11 cellular contexts compared by ENCODE assay signal in the genomic region with DNA sequence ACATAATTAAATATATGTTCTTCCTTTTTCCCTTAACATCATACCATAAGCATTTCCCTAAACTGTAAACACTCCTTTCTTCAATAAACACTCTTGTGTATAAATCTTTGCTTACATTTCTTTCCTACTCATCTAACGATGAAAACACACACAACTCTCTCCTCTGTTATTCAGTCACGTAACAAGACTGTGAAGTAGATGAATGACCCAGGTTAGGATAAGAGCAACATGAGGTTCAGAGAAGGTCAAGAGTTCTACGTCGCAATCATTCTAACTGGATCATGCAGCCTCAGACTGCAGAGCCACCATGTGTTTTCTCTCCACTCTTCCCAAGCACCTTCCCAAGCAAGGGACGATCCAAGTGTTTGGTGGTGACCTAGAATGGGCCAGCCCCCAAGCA.
"Had no signal": no experiment of that assay in that cellular context is flagged by ENCODE, and none has a peak within 500 bp of the region (broad histone marks: within the 10 kb centered on the region; RNA-seq: fewer than 3 reads in every experiment).

No MANE protein-coding gene starts in this region.

- H3K9me3 Mint-ChIP-seq: HFFc6 had no signal

- H2AFZ ChIP-seq: GM23338 had no signal

- ATAC-seq: GM23338, HCT116, HepG2 had no signal

- H3K9ac ChIP-seq: KMS-11 had no signal

- H3K27ac ChIP-seq: HL-60, KMS-11 had no signal

- DNase-seq: H9, HFFc6, Karpas-422, KBM-7 had no signal

- H3K4me3 Mint-ChIP-seq: GM23338, H9, HFFc6 had no signal

- FAIRE-seq: H1, H54, HepG2 had no signal

- H3K4me1 Mint-ChIP-seq: GM23338 had no signal

- H3K4me3 ChIP-seq: GM23338 had no signal

- H3K27ac Mint-ChIP-seq: GM23338, H9, HFFc6 had no signal

- H3K4me2 ChIP-seq: GM23338, KMS-11 had no signal
